8 cellular contexts compared by ENCODE assay signal in the genomic region with DNA sequence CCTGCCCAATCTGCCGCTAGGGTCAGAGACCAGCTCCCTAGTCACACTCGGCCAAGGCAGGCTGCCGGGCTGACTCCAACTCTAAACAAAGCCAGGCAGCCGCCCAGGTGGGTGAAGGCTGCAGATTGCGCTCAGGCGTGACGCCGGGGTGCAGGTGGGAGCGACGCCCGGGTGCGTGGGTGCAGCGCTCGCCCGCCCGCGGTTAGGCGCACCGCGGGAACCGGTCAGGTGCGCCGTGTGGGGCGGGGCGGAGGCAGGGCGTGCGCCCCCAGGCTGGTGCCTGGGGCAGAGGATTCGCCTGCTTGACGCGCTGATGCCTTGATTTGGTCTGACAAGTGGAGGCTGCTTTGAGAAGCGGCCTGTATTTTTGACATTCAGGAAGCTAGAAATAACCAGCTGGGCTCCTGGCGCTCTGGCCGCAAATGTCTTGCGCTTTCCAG.
DNase-seq lines count a peak whose midpoint lies in the region; ATAC-seq and TF ChIP-seq lines count a peak whose summit lies in the region.

No MANE protein-coding gene starts in this region.

- H3K36me3 ChIP-seq in colonic mucosa (no peaks in the 10 kb centered on the region), mucosa of descending colon (ENCODE audit: low read depth) (no peaks in the 10 kb centered on the region), thoracic aorta (no peaks in the 10 kb centered on the region)

- peaks cover 11% of the 10 kb centered on the region for H3K4me1 ChIP-seq in colonic mucosa
- H3K4me1 ChIP-seq in mucosa of descending colon (ENCODE audit: low read depth): peaks cover 4% of the 10 kb centered on the region
- H3K4me1 ChIP-seq in thoracic aorta (ENCODE audit: control insufficient read depth in 1 of 2, low read depth in 2 of 2): peaks cover 13 to 39% of the 10 kb centered on the region in 2 donors

- no peaks in the 10 kb centered on the region for H3K27me3 ChIP-seq in CD4-positive, alpha-beta T cell (ENCODE audit: control insufficient read depth, insufficient read depth, low read length)
- H3K27me3 ChIP-seq in colonic mucosa (no peaks in the 10 kb centered on the region), thoracic aorta (replicated peaks; ENCODE audit: insufficient read depth) (no peaks in the 10 kb centered on the region)

- H3K9me3 Mint-ChIP-seq in CD4-positive, alpha-beta T cell: no peaks in the 10 kb centered on the region
- no peaks in the 10 kb centered on the region for H3K9me3 Mint-ChIP-seq in WTC11

- peaks cover 58% of the 10 kb centered on the region for H3K4me1 Mint-ChIP-seq in CD4-positive, alpha-beta T cell (ENCODE audit: low read depth)
- peaks cover 34% of the 10 kb centered on the region for H3K4me1 Mint-ChIP-seq in WTC11

- peak overlapping the region; percentile 75 to 76 for H3K9ac ChIP-seq in colonic mucosa (ENCODE audit: low read depth in 2 of 2, low read length in 2 of 2)

- peak overlapping the region; percentile 36 for H3K4me3 ChIP-seq in colonic mucosa
- H3K4me3 ChIP-seq in mucosa of descending colon: no peak overlapping the region
- peak overlapping the region; percentile 67 for H3K4me3 ChIP-seq in thoracic aorta

- CTCF ChIA-PET in CD4-positive, alpha-beta T cell (lab: Charles Lee): interaction anchor here (1.6 kb wide), 1 partner anchor 143 kb away, joined by 3 read pairs; no protein-coding TSS in a partner anchor
- CTCF ChIA-PET in WTC11 (lab: Charles Lee): interaction anchor here (0.6 to 1.8 kb wide), 10 partner anchors 9 to 269 kb away, joined by 3 to 8 read pairs (median 4); partner anchors contain the start of gene SNAPC1

- no peaks in the 10 kb centered on the region for H3K27me3 Mint-ChIP-seq in CD4-positive, alpha-beta T cell
- H3K27me3 Mint-ChIP-seq in WTC11 (ENCODE audit: low read depth): peaks cover 10% of the 10 kb centered on the region

- DNase-seq in CD4-positive, alpha-beta T cell: peak; percentile 24 to 73 (median 46)
- DNase-seq in WTC11 (ENCODE audit: low spot score) (peak; percentile 44), colonic mucosa (peak; percentile 62), mucosa of descending colon (peak; percentile 61 to 84 (median 74)), thoracic aorta (ENCODE audit: low spot score) (no peak), sciatic nerve (ENCODE audit: low spot score) (no peak)

- H3K9me3 ChIP-seq in CD4-positive, alpha-beta T cell (ENCODE audit: control insufficient read depth, low read length): no peaks in the 10 kb centered on the region
- H3K9me3 ChIP-seq in colonic mucosa: no peaks in the 10 kb centered on the region
- H3K9me3 ChIP-seq in mucosa of descending colon: no peaks in the 10 kb centered on the region
- H3K9me3 ChIP-seq in thoracic aorta: no peaks in the 10 kb centered on the region

- POLR2A ChIA-PET in CD4-positive, alpha-beta T cell (lab: Charles Lee): interaction anchor here (0.8 to 1.5 kb wide), 4 partner anchors 20 to 151 kb away, joined by 3 to 4 read pairs (median 4); no protein-coding TSS in a partner anchor
- POLR2A ChIA-PET in WTC11 (lab: Charles Lee): interaction anchor here (0.9 kb wide), 1 partner anchor 21 kb away, joined by 4 read pairs; no protein-coding TSS in a partner anchor

- H3K27ac Mint-ChIP-seq in CD4-positive, alpha-beta T cell: peak overlapping the region; percentile 83
- no peak overlapping the region for H3K27ac Mint-ChIP-seq in WTC11

- intact Hi-C loops in CD4-positive, alpha-beta T cell (cut with DNase I, micrococcal nuclease): loop anchor here in 1 of 2 experiments (2.0 to 5.0 kb wide), 3 partner anchors 66 to 149 kb away; partner anchors contain the start of gene HIF1A
- intact Hi-C loops in colonic mucosa (cut with DNase I): no loop called here
- intact Hi-C loops in mucosa of descending colon (cut with DNase I, micrococcal nuclease): no loop called here
- intact Hi-C loops in sciatic nerve (cut with DNase I): no loop called here

- H3K27ac ChIP-seq in CD4-positive, alpha-beta T cell (ENCODE audit: low read depth, low read length): no peak overlapping the region
- H3K27ac ChIP-seq in colonic mucosa (peak overlapping the region; percentile 43), thoracic aorta (peak overlapping the region in 1 of 2 donors; percentile 16)

- ATAC-seq in CD4-positive, alpha-beta T cell (ENCODE audit: poor library complexity): peak; percentile 83
- ATAC-seq in GM19324 (IDR thresholded peaks at IDR 0.05; ENCODE audit: low FRiP score, unreplicated experiment): peak; percentile 91
- peak; percentile 93 for ATAC-seq in HG03439 (IDR thresholded peaks at IDR 0.05; ENCODE audit: unreplicated experiment)
- ATAC-seq in WTC11: peak; percentile 81
- peak; percentile 84 for ATAC-seq in mucosa of descending colon
- no peak for ATAC-seq in thoracic aorta (ENCODE audit: insufficient number of reproducible peaks, low FRiP score, low read depth)
- ATAC-seq in sciatic nerve: no peak

- TF ChIP-seq CTCF in CD4-positive, alpha-beta T cell (IDR thresholded peaks at IDR 0.05): no peak
- TF ChIP-seq CTCF in WTC11 (IDR thresholded peaks at IDR 0.05): no peak
- peak; percentile 14 for TF ChIP-seq CTCF in colonic mucosa (IDR thresholded peaks at IDR 0.05)
- TF ChIP-seq CTCF in mucosa of descending colon (IDR thresholded peaks at IDR 0.05): no peak
- peak; percentile 17 for TF ChIP-seq CTCF in thoracic aorta (IDR thresholded peaks at IDR 0.05)

- H3K36me3 Mint-ChIP-seq in CD4-positive, alpha-beta T cell (ENCODE audit: low read depth): no peaks in the 10 kb centered on the region
- H3K36me3 Mint-ChIP-seq in WTC11: no peaks in the 10 kb centered on the region

- H3K4me3 Mint-ChIP-seq in CD4-positive, alpha-beta T cell: peak overlapping the region; percentile 76
- H3K4me3 Mint-ChIP-seq in WTC11: peak overlapping the region; percentile 60

TF ChIP-seq in WTC11, 78 proteins besides CTCF, POLR2A, EP300 and RAD21 (continues in another document):
- no peak for TF ChIP-seq SMAD3 (CRISPR knock-in tag; IDR thresholded peaks at IDR 0.05; ENCODE audit: borderline replicate concordance)
- TF ChIP-seq ARID4B (CRISPR knock-in tag; IDR thresholded peaks at IDR 0.05; ENCODE audit: borderline replicate concordance): 0 out of 2 replicates have a peak, but pooled peaks have one; percentile 72
- TF ChIP-seq ETV6 (CRISPR knock-in tag; IDR thresholded peaks at IDR 0.05): peak; percentile 66; the same call in 1 of the 2 replicates
- TF ChIP-seq ZNF396 (CRISPR knock-in tag; IDR thresholded peaks at IDR 0.05; ENCODE audit: borderline replicate concordance): no peak
- TF ChIP-seq MLX (CRISPR knock-in tag; IDR thresholded peaks at IDR 0.05): no peak
- TF ChIP-seq, protein P1, sequence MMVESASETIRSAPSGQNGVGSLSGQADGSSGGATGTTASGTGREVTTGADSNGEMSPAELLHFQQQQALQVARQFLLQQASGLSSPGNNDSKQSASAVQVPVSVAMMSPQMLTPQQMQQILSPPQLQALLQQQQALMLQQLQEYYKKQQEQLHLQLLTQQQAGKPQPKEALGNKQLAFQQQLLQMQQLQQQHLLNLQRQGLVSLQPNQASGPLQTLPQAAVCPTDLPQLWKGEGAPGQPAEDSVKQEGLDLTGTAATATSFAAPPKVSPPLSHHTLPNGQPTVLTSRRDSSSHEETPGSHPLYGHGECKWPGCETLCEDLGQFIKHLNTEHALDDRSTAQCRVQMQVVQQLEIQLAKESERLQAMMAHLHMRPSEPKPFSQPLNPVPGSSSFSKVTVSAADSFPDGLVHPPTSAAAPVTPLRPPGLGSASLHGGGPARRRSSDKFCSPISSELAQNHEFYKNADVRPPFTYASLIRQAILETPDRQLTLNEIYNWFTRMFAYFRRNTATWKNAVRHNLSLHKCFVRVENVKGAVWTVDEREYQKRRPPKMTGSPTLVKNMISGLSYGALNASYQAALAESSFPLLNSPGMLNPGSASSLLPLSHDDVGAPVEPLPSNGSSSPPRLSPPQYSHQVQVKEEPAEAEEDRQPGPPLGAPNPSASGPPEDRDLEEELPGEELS (CRISPR knock-in tag; IDR thresholded peaks at IDR 0.05): no peak
- no peak for TF ChIP-seq MXD4 (CRISPR knock-in tag; IDR thresholded peaks at IDR 0.05; ENCODE audit: borderline replicate concordance)
- TF ChIP-seq MAX (CRISPR knock-in tag; IDR thresholded peaks at IDR 0.05): peak; percentile 74; the same call in 1 of the 2 replicates

Comparison
In these comparisons a context has a peak if more than half of its experiments do, and no peak if none do; other contexts are left out.
1. ATAC-seq: peak in CD4-positive, alpha-beta T cell (single experiment), GM19324 (single experiment), HG03439 (single experiment), WTC11 (single experiment) and mucosa of descending colon (single experiment); none in thoracic aorta (single experiment) and sciatic nerve (single experiment).
2. DNase-seq: peak in CD4-positive, alpha-beta T cell (10 of 10), WTC11 (single experiment), colonic mucosa (single experiment) and mucosa of descending colon (3 of 3); none in thoracic aorta (single experiment) and sciatic nerve (single experiment).
3. CTCF ChIP-seq: peak in colonic mucosa (single experiment) and thoracic aorta (single experiment); none in CD4-positive, alpha-beta T cell (single experiment), WTC11 (single experiment) and mucosa of descending colon (single experiment).